In the genomic region with DNA sequence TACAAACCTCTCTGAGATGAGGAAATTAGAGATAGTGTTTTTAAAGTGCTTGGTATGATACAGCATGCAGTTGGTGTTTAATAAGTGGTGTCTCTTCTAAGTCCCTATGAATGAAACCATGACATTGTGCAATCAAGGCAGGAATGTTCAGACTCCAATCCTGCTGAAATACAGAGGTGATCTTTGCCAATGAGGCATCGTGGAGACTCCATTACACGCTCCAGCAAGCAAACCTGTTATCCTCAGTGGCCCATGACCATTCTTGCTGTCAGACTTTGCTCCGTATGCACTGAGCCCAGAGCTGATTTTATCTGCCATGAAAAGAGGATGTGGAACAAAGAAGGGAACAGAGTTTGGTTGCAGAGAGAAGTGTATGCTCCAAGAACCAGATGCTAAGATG, we compare ENCODE assay signal across 11 cellular contexts. TPM values are rescaled to one million over a fixed set of nuclear protein-coding genes. Genes with fewer than 3 reads are reported as not detected.
DNase-seq lines count a peak whose midpoint lies in the region; ATAC-seq and TF ChIP-seq lines count a peak whose summit lies in the region.
"Had no signal": no experiment of that assay in that cellular context is flagged by ENCODE, and none has a peak within 500 bp of the region (broad histone marks: within the 10 kb centered on the region; RNA-seq: fewer than 3 reads in every experiment).

No MANE protein-coding gene starts in this region.

- intact Hi-C loops in OCI-LY7 (cut with micrococcal nuclease; ENCODE audit: unreplicated experiment): no loop called here
- intact Hi-C loops in left ventricle myocardium superior (cut with micrococcal nuclease): no loop called here

- H3K9me2 ChIP-seq in OCI-LY7 (ENCODE audit: insufficient read depth, low read length): no peaks in the 10 kb centered on the region

- DNase-seq in OCI-LY7 (ENCODE audit: low spot score) (peak; percentile 17), fibroblast of gingiva (ENCODE audit: low read depth) (peak; percentile 54), osteoblast (ENCODE audit: insufficient read length, low spot score, missing footprints) (no peak), left ventricle myocardium superior (no peak), LoVo (ENCODE audit: low spot score) (no peak), SKM-1 (lab: John Stamatoyannopoulos, UW; ENCODE audit: unreplicated experiment) (no peak)
- DNase-seq: activated T-cell treated with anti-CD3 and anti-CD28 coated beads, Interleukin-2, amount 50 U/mL, for 24 hours; CD4-positive, alpha-beta memory T cell had no signal

- BruUV-seq in OCI-LY7 (replicated peaks; lab: Mats Ljungman, UMichigan): no TSS peak

- H3K4me3 ChIP-seq in OCI-LY7 (ENCODE audit: low read depth, low read length, poor library complexity, severe bottlenecking) (no peak overlapping the region), osteoblast (ENCODE audit: insufficient read depth, low read length) (no peak overlapping the region)

- H3K27me3 ChIP-seq in osteoblast (ENCODE audit: insufficient read depth, low read length): peaks cover 7% of the 10 kb centered on the region
- H3K27me3 ChIP-seq: testis had no signal

- no peak for ATAC-seq in left ventricle myocardium superior
- ATAC-seq in GM21529 (IDR thresholded peaks at IDR 0.05; ENCODE audit: unreplicated experiment): no peak

- POLR2A ChIA-PET in OCI-LY7 (lab: Charles Lee): no interaction called here

- H3K4me1 ChIP-seq in ES-I3 (ENCODE audit: insufficient read depth, low read length): peaks cover 11% of the 10 kb centered on the region
- peaks cover 27% of the 10 kb centered on the region for H3K4me1 ChIP-seq in OCI-LY7 (ENCODE audit: insufficient read depth, low read length, poor library complexity, severe bottlenecking)
- peaks cover 27% of the 10 kb centered on the region for H3K4me1 ChIP-seq in osteoblast (ENCODE audit: insufficient read depth, low read length)

- H3K36me3 ChIP-seq in ES-I3 (ENCODE audit: insufficient read depth, low read length): no peaks in the 10 kb centered on the region
- no peaks in the 10 kb centered on the region for H3K36me3 ChIP-seq in OCI-LY7 (ENCODE audit: insufficient read depth, low read length)
- H3K36me3 ChIP-seq in osteoblast (ENCODE audit: insufficient read depth, low read length): no peaks in the 10 kb centered on the region

- H2AFZ ChIP-seq in OCI-LY7 (ENCODE audit: low read length) (no peak overlapping the region), osteoblast (ENCODE audit: low read length) (no peak overlapping the region)

- no peak overlapping the region for H3K27ac ChIP-seq in OCI-LY7 (ENCODE audit: low read depth, low read length, poor library complexity, severe bottlenecking)
- peak overlapping the region; percentile 68 for H3K27ac ChIP-seq in osteoblast (ENCODE audit: low read depth, low read length)
- H3K27ac ChIP-seq: testis had no signal

- TF ChIP-seq CTCF in OCI-LY7 (conservative IDR thresholded peaks at IDR 0.05; ENCODE audit: low read length): no peak
- no peak for TF ChIP-seq CTCF in osteoblast (IDR thresholded peaks at IDR 0.05; ENCODE audit: extremely low read depth, low read depth, low read length)

- H3K9me3 ChIP-seq in ES-I3 (ENCODE audit: control insufficient read depth, insufficient read depth, low read length): peaks cover 5% of the 10 kb centered on the region
- no peaks in the 10 kb centered on the region for H3K9me3 ChIP-seq in OCI-LY7 (ENCODE audit: low read length)
- H3K9me3 ChIP-seq in osteoblast (ENCODE audit: low read depth, low read length): no peaks in the 10 kb centered on the region
- H3K9me3 ChIP-seq: testis had no signal

- H3K4me2 ChIP-seq in OCI-LY7 (ENCODE audit: low read length) (no peak overlapping the region), osteoblast (ENCODE audit: insufficient read depth, low read length) (peak overlapping the region; percentile 8)

- 0 out of 2 replicates have a peak overlapping the region, but pooled peaks have one; percentile 15 for H3K9ac ChIP-seq in ES-I3 (ENCODE audit: low read depth, low read length)

- H3K79me2 ChIP-seq in OCI-LY7 (ENCODE audit: insufficient read depth, low read depth, low read length) (no peaks in the 10 kb centered on the region), osteoblast (ENCODE audit: insufficient read depth, low read length) (no peaks in the 10 kb centered on the region)

- CTCF ChIA-PET in OCI-LY7 (lab: Charles Lee; ENCODE audit: unreplicated experiment): no interaction called here

- H4K20me1 ChIP-seq in OCI-LY7 (ENCODE audit: insufficient read depth, low read length) (no peaks in the 10 kb centered on the region), osteoblast (ENCODE audit: insufficient read depth, low read length) (no peaks in the 10 kb centered on the region)

RNA-seq across cellular contexts. Expression of a gene that starts 47.3 kb away (rescaled TPM):
- total RNA-seq in OCI-LY7 (2014; rRNA removed; shearing (Covaris generic)): 1.2 and 2.8 TPM in 2 replicates
- total RNA-seq in OCI-LY7 (2022) (0.30 and 0.42 TPM in 2 replicates), osteoblast (6.5 and 8.3 TPM in 2 replicates), left ventricle myocardium superior (0.89 TPM)

Comparison
In these comparisons a context has a peak if more than half of its experiments do, and no peak if none do; other contexts are left out.
1. DNase-seq: peak in OCI-LY7 (single experiment) and fibroblast of gingiva (single experiment); none in osteoblast (single experiment), left ventricle myocardium superior (single experiment), LoVo (single experiment) and SKM-1 (single experiment).